ENCODE assay signal across 1 cellular context in genomic region chr15:54289590-54290136, GRCh38.
TF ChIP-seq lines count a peak whose summit lies in the region.

No MANE protein-coding gene starts in this region.

TF ChIP-seq in GM12878, 131 proteins besides CTCF, POLR2A, EP300 and RAD21 (continues in another document):
- no peak for TF ChIP-seq E2F4 (IDR thresholded peaks at IDR 0.05; ENCODE audit: low read depth, low read length)
- no peak for TF ChIP-seq ZBTB4 (CRISPR knock-in tag; IDR thresholded peaks at IDR 0.05)
- TF ChIP-seq RELB (IDR thresholded peaks at IDR 0.05; ENCODE audit: low read depth): peak; percentile 87
- TF ChIP-seq TCF3 (IDR thresholded peaks at IDR 0.05; ENCODE audit: borderline replicate concordance, insufficient read depth, low read depth, low read length): no peak
- no peak for TF ChIP-seq ASH2L (IDR thresholded peaks at IDR 0.05; ENCODE audit: borderline replicate concordance, low read depth)
- 0 out of 2 replicates have a peak, but pooled peaks have one; percentile 46 for TF ChIP-seq CREB1 (IDR thresholded peaks at IDR 0.05; ENCODE audit: low read depth)
- 0 out of 2 replicates have a peak, but pooled peaks have one; percentile 67 for TF ChIP-seq MTA3 (IDR thresholded peaks at IDR 0.05; ENCODE audit: borderline replicate concordance, low read length)
- TF ChIP-seq BCL3 (IDR thresholded peaks at IDR 0.05; ENCODE audit: borderline replicate concordance, insufficient read depth, low read depth, low read length, poor library complexity, severe bottlenecking): peak; percentile 89
- TF ChIP-seq MAX (IDR thresholded peaks at IDR 0.05; ENCODE audit: low read depth, low read length): no peak
- peak; percentile 8; the same call in 1 of the 2 replicates for TF ChIP-seq RAD51 (IDR thresholded peaks at IDR 0.05)
- TF ChIP-seq SMAD1 (IDR thresholded peaks at IDR 0.05; ENCODE audit: low read depth, partially characterized antibody): peak; percentile 75
- TF ChIP-seq TAF1 (IDR thresholded peaks at IDR 0.05; ENCODE audit: borderline replicate concordance, low read depth, low read length): no peak
- no peak for TF ChIP-seq STAT1 (conservative IDR thresholded peaks at IDR 0.05)
- no peak for TF ChIP-seq SIN3A (IDR thresholded peaks at IDR 0.05; ENCODE audit: low read depth, low read length)
- TF ChIP-seq KDM1A (IDR thresholded peaks at IDR 0.05; ENCODE audit: borderline replicate concordance): no peak
- no peak for TF ChIP-seq SUZ12 (IDR thresholded peaks at IDR 0.05; ENCODE audit: unreplicated experiment)
- TF ChIP-seq BRCA1 (IDR thresholded peaks at IDR 0.05; ENCODE audit: low read depth, low read length): no peak
- TF ChIP-seq NR2C1 (IDR thresholded peaks at IDR 0.05): no peak
- peak; percentile 71 for TF ChIP-seq TCF12 (IDR thresholded peaks at IDR 0.05; ENCODE audit: low read depth, low read length)
- no peak for TF ChIP-seq ZNF274 (IDR thresholded peaks at IDR 0.05; ENCODE audit: insufficient read depth, insufficient read length)
- peak; percentile 96 for TF ChIP-seq GATAD2B (conservative IDR thresholded peaks at IDR 0.05; ENCODE audit: low read depth)
- TF ChIP-seq YY1 (IDR thresholded peaks at IDR 0.05; ENCODE audit: low read depth, low read length): no peak
- no peak for TF ChIP-seq EZH2 (IDR thresholded peaks at IDR 0.05; ENCODE audit: borderline replicate concordance, control insufficient read depth, low read depth, low read length)
- TF ChIP-seq CREM (IDR thresholded peaks at IDR 0.05; ENCODE audit: low read depth): peak; percentile 78; the same call in 1 of the 2 replicates
- TF ChIP-seq WRNIP1 (IDR thresholded peaks at IDR 0.05; ENCODE audit: borderline replicate concordance, low read depth, low read length): no peak
- no peak for TF ChIP-seq TARDBP (IDR thresholded peaks at IDR 0.05; ENCODE audit: borderline replicate concordance)
- TF ChIP-seq SREBF1 (IDR thresholded peaks at IDR 0.05; ENCODE audit: low read length): no peak
- no peak for TF ChIP-seq SMAD5 (IDR thresholded peaks at IDR 0.05; ENCODE audit: low read depth)
- no peak for TF ChIP-seq CHD4 (IDR thresholded peaks at IDR 0.05)
- no peak for TF ChIP-seq USF2 (IDR thresholded peaks at IDR 0.05; ENCODE audit: borderline replicate concordance, low read depth, low read length)
- no peak for TF ChIP-seq IRF3 (IDR thresholded peaks at IDR 0.05)
- TF ChIP-seq ZBTB33 (IDR thresholded peaks at IDR 0.05): no peak
- no peak for TF ChIP-seq RB1 (IDR thresholded peaks at IDR 0.05; ENCODE audit: borderline replicate concordance)
- TF ChIP-seq FOS (IDR thresholded peaks at IDR 0.05; ENCODE audit: borderline replicate concordance, extremely low read depth, insufficient read length): no peak
- no peak for TF ChIP-seq POLR2AphosphoS5 (IDR thresholded peaks at IDR 0.05; ENCODE audit: low read length)
- no peak for TF ChIP-seq SIX5 (IDR thresholded peaks at IDR 0.05; ENCODE audit: low read depth, low read length, severe bottlenecking)
- no peak for TF ChIP-seq NFYA (IDR thresholded peaks at IDR 0.05; ENCODE audit: borderline replicate concordance, low read depth, low read length)
- no peak for TF ChIP-seq SPI1 (IDR thresholded peaks at IDR 0.05; ENCODE audit: borderline replicate concordance, insufficient read depth, low read depth, low read length)
- no peak for TF ChIP-seq HDAC2 (IDR thresholded peaks at IDR 0.05)
- TF ChIP-seq MEF2A (IDR thresholded peaks at IDR 0.05; ENCODE audit: insufficient read depth, low read depth, low read length): peak; percentile 41; the same call in 1 of the 2 replicates
- TF ChIP-seq POLR2AphosphoS2 (IDR thresholded peaks at IDR 0.05; ENCODE audit: low read depth, low read length): no peak
- TF ChIP-seq ZBED1 (IDR thresholded peaks at IDR 0.05; ENCODE audit: borderline replicate concordance): peak; percentile 75; the same call in 1 of the 2 replicates
- no peak for TF ChIP-seq REST (IDR thresholded peaks at IDR 0.05; ENCODE audit: low read depth, low read length)
- peak; percentile 98 for TF ChIP-seq ATF7 (IDR thresholded peaks at IDR 0.05; ENCODE audit: low read depth)
- no peak for TF ChIP-seq KAT2A (conservative IDR thresholded peaks at IDR 0.05; ENCODE audit: control insufficient read depth, low read depth, low read length)
- TF ChIP-seq CEBPB (IDR thresholded peaks at IDR 0.05; ENCODE audit: borderline replicate concordance in 1 of 2, low read depth in 2 of 2, low read length in 2 of 2): no peak
- peak; percentile 79; the same call in 1 of the 2 replicates for TF ChIP-seq FOXM1 (IDR thresholded peaks at IDR 0.05; ENCODE audit: low read depth, low read length)
- peak; percentile 88; the same call in 1 of the 2 replicates for TF ChIP-seq NFIC (IDR thresholded peaks at IDR 0.05; ENCODE audit: low read depth, low read length)
- TF ChIP-seq HCFC1 (IDR thresholded peaks at IDR 0.05; ENCODE audit: low read length): no peak
- peak; percentile 47 for TF ChIP-seq KLF5 (IDR thresholded peaks at IDR 0.05; ENCODE audit: partially characterized antibody)
- TF ChIP-seq ATF2 (IDR thresholded peaks at IDR 0.05; ENCODE audit: low read length): peak; percentile 92
